Comparison of ENCODE assay signal across 8 cellular contexts in genomic region chr9:131677445-131678180, GRCh38.
DNase-seq lines count a peak whose midpoint lies in the region; ATAC-seq and TF ChIP-seq lines count a peak whose summit lies in the region.

No MANE protein-coding gene starts in this region.

- peaks cover 99% of the 10 kb centered on the region for H3K4me1 Mint-ChIP-seq in activated T-helper 1 cell treated with anti-CD3 and anti-CD28 coated beads, Interleukin-12 subunit alpha, Interleukin-12 subunit beta, Interleukin-2, Interleukin-4 antibody, amounts not matched to agents 30 ng/mL and 10 ng/mL and 1 ng/mL, durations not matched to agents 14 hours and 24 hours and 36 hours (ENCODE audit: low read depth)

- H3K27ac ChIP-seq in heart left ventricle, result peak overlapping the region; percentile 67 to 93 (median 86)

- H3K4me2 ChIP-seq in skeletal muscle satellite cell (ENCODE audit: low read length), result peak overlapping the region; percentile 78

- peak overlapping the region; percentile 99 for H3K27ac Mint-ChIP-seq in activated T-helper 1 cell treated with anti-CD3 and anti-CD28 coated beads, Interleukin-12 subunit alpha, Interleukin-12 subunit beta, Interleukin-2, Interleukin-4 antibody, amounts not matched to agents 30 ng/mL and 10 ng/mL and 1 ng/mL, durations not matched to agents 14 hours and 24 hours and 36 hours

- H3K4me3 Mint-ChIP-seq in activated T-helper 1 cell treated with anti-CD3 and anti-CD28 coated beads, Interleukin-12 subunit alpha, Interleukin-12 subunit beta, Interleukin-2, Interleukin-4 antibody, amounts not matched to agents 30 ng/mL and 10 ng/mL and 1 ng/mL, durations not matched to agents 14 hours and 24 hours and 36 hours, result peak overlapping the region; percentile 84

- TF ChIP-seq CTCF in GM12875 (IDR thresholded peaks at IDR 0.05; ENCODE audit: borderline replicate concordance, insufficient read depth, low read depth, low read length) (no peak), heart left ventricle (IDR thresholded peaks at IDR 0.05) (no peak)

- H3K27me3 Mint-ChIP-seq in activated T-helper 1 cell treated with anti-CD3 and anti-CD28 coated beads, Interleukin-12 subunit alpha, Interleukin-12 subunit beta, Interleukin-2, Interleukin-4 antibody, amounts not matched to agents 30 ng/mL and 10 ng/mL and 1 ng/mL, durations not matched to agents 14 hours and 24 hours and 36 hours (ENCODE audit: insufficient read depth), result no peaks in the 10 kb centered on the region

- H3K9ac ChIP-seq in skeletal muscle satellite cell (ENCODE audit: low read depth, low read length), result peak overlapping the region; percentile 78

- H3K4me3 ChIP-seq in GM12875 (ENCODE audit: low read depth, low read length), result peak overlapping the region; percentile 8
- H3K4me3 ChIP-seq in heart left ventricle, result peak overlapping the region in 5 of 12 donors; percentile 5 to 21 (median 12)
- H3K4me3 ChIP-seq in skeletal muscle satellite cell (ENCODE audit: low read length), result peak overlapping the region; percentile 44

- intact Hi-C loops in activated T-helper 1 cell treated with anti-CD3 and anti-CD28 coated beads, Interleukin-12 subunit alpha, Interleukin-12 subunit beta, Interleukin-2, Interleukin-4 antibody, amounts not matched to agents 30 ng/mL and 10 ng/mL and 1 ng/mL, durations not matched to agents 14 hours and 24 hours and 36 hours (cut with micrococcal nuclease), result loop anchor here (1.0 to 2.0 kb wide), 7 partner anchors 9 to 52 kb away; no protein-coding TSS in a partner anchor
- intact Hi-C loops in heart left ventricle (cut with DNase I), result loop anchor here in 8 of 10 donors (2.0 to 10.0 kb wide), 7 partner anchors 15 to 60 kb away; no protein-coding TSS in a partner anchor

- H3K36me3 ChIP-seq in heart left ventricle, result no peaks in the 10 kb centered on the region
- no peaks in the 10 kb centered on the region for H3K36me3 ChIP-seq in skeletal muscle satellite cell (ENCODE audit: insufficient read depth, low read length)

- H3K27me3 ChIP-seq in heart left ventricle, result no peaks in the 10 kb centered on the region
- no peaks in the 10 kb centered on the region for H3K27me3 ChIP-seq in skeletal muscle satellite cell (ENCODE audit: control insufficient read depth, insufficient read depth, low read length)

- H3K9me3 ChIP-seq in heart left ventricle (no peaks in the 10 kb centered on the region), skeletal muscle satellite cell (replicated peaks; ENCODE audit: low read length) (no peaks in the 10 kb centered on the region)

- peak in 1 of 2 donors; percentile 18 for TF ChIP-seq POLR2A in heart left ventricle (IDR thresholded peaks at IDR 0.05)

- H3K4me1 ChIP-seq in heart left ventricle (peaks cover 30 to 100% (median 86%) of the 10 kb centered on the region in 12 donors), skeletal muscle satellite cell (ENCODE audit: control insufficient read depth, insufficient read depth, low read length) (peaks cover 63% of the 10 kb centered on the region)

- H3K9me3 Mint-ChIP-seq in activated T-helper 1 cell treated with anti-CD3 and anti-CD28 coated beads, Interleukin-12 subunit alpha, Interleukin-12 subunit beta, Interleukin-2, Interleukin-4 antibody, amounts not matched to agents 30 ng/mL and 10 ng/mL and 1 ng/mL, durations not matched to agents 14 hours and 24 hours and 36 hours, result no peaks in the 10 kb centered on the region

- ATAC-seq in HG03521 (IDR thresholded peaks at IDR 0.05; ENCODE audit: unreplicated experiment), result peak; percentile 31
- ATAC-seq in heart left ventricle, result peak; percentile 4 to 74 (median 24)
- no peak for ATAC-seq in HG02973 (IDR thresholded peaks at IDR 0.05; ENCODE audit: unreplicated experiment)

- 26 to 43% (median 31%) methylated on average over 9 of the region's 9 CpGs for WGBS in heart left ventricle, 4 donors

- peaks cover 22% of the 10 kb centered on the region for H3K36me3 Mint-ChIP-seq in activated T-helper 1 cell treated with anti-CD3 and anti-CD28 coated beads, Interleukin-12 subunit alpha, Interleukin-12 subunit beta, Interleukin-2, Interleukin-4 antibody, amounts not matched to agents 30 ng/mL and 10 ng/mL and 1 ng/mL, durations not matched to agents 14 hours and 24 hours and 36 hours (ENCODE audit: low read depth)

- DNase-seq in activated T-helper 1 cell treated with anti-CD3 and anti-CD28 coated beads, Interleukin-12 subunit alpha, Interleukin-12 subunit beta, Interleukin-2, Interleukin-4 antibody, amounts not matched to agents 30 ng/mL and 10 ng/mL and 1 ng/mL, durations not matched to agents 14 hours and 24 hours and 36 hours (ENCODE audit: low spot score), result no peak
- DNase-seq in heart left ventricle (peak in 1 of 5 donors; percentile 36), NCI-H146 (lab: John Stamatoyannopoulos, UW) (no peak), anterior cingulate cortex (lab: John Stamatoyannopoulos, UW) (no peak)
